Comparison of ENCODE assay signal across 28 cellular contexts in the genomic region with DNA sequence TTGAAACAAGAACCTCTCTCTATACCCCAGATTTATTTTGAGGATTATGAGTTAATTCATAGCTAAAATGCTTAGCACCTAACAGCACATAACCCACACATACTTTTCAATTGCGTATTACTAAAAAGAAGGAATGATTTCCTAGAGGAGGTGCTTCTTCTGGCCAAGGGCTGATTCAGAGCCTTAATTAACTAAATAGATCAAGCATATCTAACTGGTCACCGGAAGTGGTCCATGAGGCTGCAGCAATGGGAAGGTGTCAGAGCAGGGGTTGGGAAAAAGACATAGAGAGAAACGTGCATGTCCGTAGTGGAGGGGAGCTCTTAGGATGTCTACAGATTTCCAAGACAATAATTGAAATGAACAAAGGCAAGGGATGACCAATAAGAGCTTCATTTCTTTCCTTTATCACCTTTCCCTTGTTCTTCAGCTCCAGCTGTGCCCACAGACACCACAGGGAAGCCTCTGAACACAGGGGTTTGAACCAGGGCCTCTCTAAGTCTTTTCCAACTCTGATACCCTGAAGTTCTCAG. TPM values are rescaled to one million over a fixed set of nuclear protein-coding genes. Genes with fewer than 3 reads are reported as not detected.
DNase-seq lines count a peak whose midpoint lies in the region; ATAC-seq, FAIRE-seq and TF ChIP-seq lines count a peak whose summit lies in the region.
"Had no signal": no experiment of that assay in that cellular context is flagged by ENCODE, and none has a peak within 500 bp of the region (broad histone marks: within the 10 kb centered on the region; RNA-seq: fewer than 3 reads in every experiment).

No MANE protein-coding gene starts in this region.

- FAIRE-seq in kidney (lab: Jason Lieb, UNC) = no peak
- FAIRE-seq: A204.1, astrocyte, K562 had no signal

- H3K27ac ChIP-seq in breast epithelium (peak overlapping the region; percentile 16 to 68), mammary epithelial cell (ENCODE audit: insufficient read depth, low read depth, low read length) (no peak overlapping the region), kidney (ENCODE audit: low read depth in 2 of 2, low read length in 2 of 2) (peak overlapping the region; percentile 90 to 96), neuronal stem cell (replicated peaks; ENCODE audit: low read length) (no peak overlapping the region)
- H3K27ac ChIP-seq: skin epidermis, testis had no signal

- peak overlapping the region in 1 of 3 donors; percentile 5 for H3K4me3 ChIP-seq in breast epithelium
- no peak overlapping the region for H3K4me3 ChIP-seq in mammary epithelial cell (replicated peaks in 1 of 3; ENCODE audit: insufficient read depth in 1 of 3, low read depth in 2 of 3, low read length in 3 of 3)
- peak overlapping the region; percentile 81 to 82 for H3K4me3 ChIP-seq in kidney (ENCODE audit: low read length in 2 of 2)
- H3K4me3 ChIP-seq in neuronal stem cell (ENCODE audit: low read length in 2 of 2) = peak overlapping the region in 1 of 2 donors; percentile 8
- H3K4me3 ChIP-seq: K562, skin epidermis, testis had no signal

- no peak overlapping the region for H3K18ac ChIP-seq in neuronal stem cell (ENCODE audit: low read length)

- no peaks in the 10 kb centered on the region for H3K27me3 ChIP-seq in breast epithelium
- H3K27me3 ChIP-seq in mammary epithelial cell (ENCODE audit: insufficient read depth, low read length) = no peaks in the 10 kb centered on the region
- no peaks in the 10 kb centered on the region for H3K27me3 ChIP-seq in neuronal stem cell (ENCODE audit: control insufficient read depth in 3 of 3, insufficient read depth in 3 of 3, low read depth in 1 of 3, low read length in 3 of 3)
- H3K27me3 ChIP-seq: testis had no signal

- no peaks in the 10 kb centered on the region for H3K79me2 ChIP-seq in mammary epithelial cell (ENCODE audit: insufficient read depth, low read length)

- H3K4me2 ChIP-seq in mammary epithelial cell (ENCODE audit: insufficient read depth, low read depth, low read length) (no peak overlapping the region), neuronal stem cell (ENCODE audit: insufficient read depth, low read length, poor library complexity, severe bottlenecking) (no peak overlapping the region)

- no peaks in the 10 kb centered on the region for H3K79me1 ChIP-seq in neuronal stem cell (ENCODE audit: low read depth, low read length)

- H3K9me3 ChIP-seq in breast epithelium = no peaks in the 10 kb centered on the region
- no peaks in the 10 kb centered on the region for H3K9me3 ChIP-seq in mammary epithelial cell (replicated peaks; ENCODE audit: insufficient read depth, low read length)
- no peaks in the 10 kb centered on the region for H3K9me3 ChIP-seq in kidney (ENCODE audit: control insufficient read depth in 1 of 2, low read length in 2 of 2)
- peaks cover 0 to 5% of the 10 kb centered on the region in 2 donors for H3K9me3 ChIP-seq in neuronal stem cell (replicated peaks in 1 of 2; ENCODE audit: control insufficient read depth in 2 of 2, insufficient read depth in 1 of 2, low read depth in 1 of 2, low read length in 2 of 2)
- H3K9me3 ChIP-seq: testis had no signal

- H3K36me3 ChIP-seq in breast epithelium (no peaks in the 10 kb centered on the region), mammary epithelial cell (ENCODE audit: insufficient read depth, low read length) (no peaks in the 10 kb centered on the region), kidney (ENCODE audit: control insufficient read depth in 1 of 2, insufficient read depth in 2 of 2, low read length in 2 of 2) (peaks cover 0 to under 1% of the 10 kb centered on the region in 2 donors), neuronal stem cell (replicated peaks in 1 of 2; ENCODE audit: control insufficient read depth in 2 of 2, insufficient read depth in 2 of 2, low read length in 2 of 2) (no peaks in the 10 kb centered on the region)

- no peak overlapping the region for H2BK5ac ChIP-seq in neuronal stem cell (ENCODE audit: low read length)

- dilution Hi-C loops in mammary epithelial cell (cut with HindIII; ENCODE audit: low sequenced_read_pairs) = no loop called here

- no peak overlapping the region for H3K23ac ChIP-seq in neuronal stem cell (ENCODE audit: low read depth, low read length, poor library complexity)

- no peak overlapping the region for H3K14ac ChIP-seq in neuronal stem cell (ENCODE audit: low read length)

- H2BK15ac ChIP-seq in neuronal stem cell (ENCODE audit: low read length) = no peak overlapping the region

- WGBS in mammary epithelial cell (ENCODE audit: low coverage, missing lambda C conversion rate) = 100% methylated on average over 4 of the region's 4 CpGs
- no CpG with 5 or more reads among the region's 4 CpGs for WGBS in neuronal stem cell (ENCODE audit: extremely low coverage in 2 of 2, insufficient read length in 2 of 2, insufficient replicate concordance in 1 of 2), 2 donors

- CTCF ChIA-PET in mammary epithelial cell (lab: Charles Lee; ENCODE audit: low non-redundant PET) = no interaction called here

- H4K91ac ChIP-seq in neuronal stem cell (ENCODE audit: low read depth, low read length, poor library complexity) = no peak overlapping the region

- TF ChIP-seq CTCF in breast epithelium (IDR thresholded peaks at IDR 0.05) (no peak), mammary epithelial cell (conservative IDR thresholded peaks at IDR 0.05 in 1 of 2, IDR thresholded peaks at IDR 0.05 in 1 of 2; ENCODE audit: extremely low read depth in 1 of 2, insufficient read depth in 1 of 2, low read depth in 1 of 2, low read length in 2 of 2) (no peak), kidney (IDR thresholded peaks at IDR 0.05; ENCODE audit: borderline replicate concordance, extremely low read depth, insufficient read depth) (no peak)

- H3K4me1 ChIP-seq in breast epithelium (peaks cover 0 to 4% of the 10 kb centered on the region in 2 donors), mammary epithelial cell (ENCODE audit: insufficient read depth, low read length) (peaks cover 10% of the 10 kb centered on the region), kidney (ENCODE audit: control insufficient read depth in 1 of 2, insufficient read depth in 1 of 2, low read depth in 1 of 2, low read length in 2 of 2) (peaks cover 21 to 24% of the 10 kb centered on the region in 2 donors), neuronal stem cell (ENCODE audit: control insufficient read depth in 2 of 2, insufficient read depth in 1 of 2, low read depth in 1 of 2, low read length in 2 of 2) (peaks cover 5 to 42% of the 10 kb centered on the region in 2 donors)

- H2AFZ ChIP-seq in mammary epithelial cell (ENCODE audit: low read depth, low read length) = no peak overlapping the region
- peak overlapping the region; percentile 82 for H2AFZ ChIP-seq in neuronal stem cell (ENCODE audit: low read length)

- ATAC-seq in GM21786 (IDR thresholded peaks at IDR 0.05; ENCODE audit: unreplicated experiment) = no peak
- no peak for ATAC-seq in GM21576 (IDR thresholded peaks at IDR 0.05; ENCODE audit: unreplicated experiment)
- ATAC-seq: esophagus mucosa; HCT116; K562; naive thymus-derived CD8-positive, alpha-beta T cell; stimulated activated memory B cell treated with anti-CD40 and anti-IgM and Interleukin-4, amounts not matched to agents 10 μg/mL and 1 μg/mL and 100 μg/mL, for 72 hours had no signal

- H2BK12ac ChIP-seq in neuronal stem cell (ENCODE audit: low read length) = no peak overlapping the region

- BruUV-seq in mammary epithelial cell (replicated peaks; lab: Mats Ljungman, UMichigan) = no TSS peak

- no peak overlapping the region for H3K4ac ChIP-seq in neuronal stem cell (ENCODE audit: low read length)

- no peaks in the 10 kb centered on the region for H4K20me1 ChIP-seq in mammary epithelial cell (ENCODE audit: insufficient read depth, low read length)

- intact Hi-C loops in breast epithelium (cut with DNase I; ENCODE audit: low total_unique reads) (no loop called here), mammary epithelial cell (cut with micrococcal nuclease) (no loop called here), kidney (cut with DNase I) (no loop called here)

- in situ Hi-C loops in mammary epithelial cell (cut with MboI; ENCODE audit: low sequenced_read_pairs in 2 of 2) = no loop called here

- no peak overlapping the region for H2AK5ac ChIP-seq in neuronal stem cell (ENCODE audit: low read depth, low read length)

- H2BK120ac ChIP-seq in neuronal stem cell (ENCODE audit: low read depth, low read length) = no peak overlapping the region

- no peak for TF ChIP-seq POLR2A in breast epithelium (IDR thresholded peaks at IDR 0.05)

- H4K8ac ChIP-seq in neuronal stem cell (ENCODE audit: low read depth, low read length) = no peak overlapping the region

- DNase-seq in breast epithelium (ENCODE audit: low spot score in 2 of 2) (no peak), mammary epithelial cell (no peak), kidney (no peak), neuronal stem cell (ENCODE audit: low spot score) (no peak), DMS 273 treated with DMSO at 0.1 percent for 48 hours (lab: John Stamatoyannopoulos, UW) (no peak), NCI-H2081 (lab: John Stamatoyannopoulos, UW) (no peak)
- DNase-seq: activated CD4-positive, alpha-beta memory T cell treated with anti-CD3 and anti-CD28 coated beads for 36 hours; activated naive CD8-positive, alpha-beta T cell treated with anti-CD3 and anti-CD28 coated beads for 36 hours; cerebellar nuclear complex; effector CD8-positive, alpha-beta T cell; mesendoderm; MM.1S; naive thymus-derived CD8-positive, alpha-beta T cell; NCI-H1436 treated with DMSO at 0.1 percent for 48 hours; NCI-H2171 treated with DMSO at 0.1 percent for 48 hours; NCI-H524 treated with DMSO at 0.1 percent for 48 hours; T1000; testis had no signal

- H3K9ac ChIP-seq in mammary epithelial cell (ENCODE audit: insufficient read depth, low read length) (no peak overlapping the region), kidney (ENCODE audit: low read length in 2 of 2) (peak overlapping the region; percentile 56 to 93), neuronal stem cell (ENCODE audit: low read depth, low read length, poor library complexity) (no peak overlapping the region)

RNA-seq across cellular contexts. Expression of a gene that starts 0.5 kb away (rescaled TPM):
- total RNA-seq in breast epithelium = 10 to 100 TPM in 1 of 3 donors, 1 to 10 TPM in 1, not detected in 1; 5.1 to 25.9 TPM
- total RNA-seq in mammary epithelial cell = under 1 TPM in 1 of 2 donors, not detected in 1; 0.50 TPM
- polyA plus RNA-seq in mammary epithelial cell = not detected
- not detected for polyA minus RNA-seq in mammary epithelial cell
- total RNA-seq in kidney = 72.0 TPM
- 251 TPM for polyA plus RNA-seq in kidney (ENCODE audit: insufficient read depth, low read depth, low replicate concordance)
- polyA plus RNA-seq in neuronal stem cell (2013, experiment 1 of 2) = 0.07 TPM
- polyA plus RNA-seq in neuronal stem cell (2013, experiment 2 of 2) = 0.03 TPM
- total RNA-seq: esophagus mucosa, G401 had no signal
- polyA plus RNA-seq: naive thymus-derived CD8-positive, alpha-beta T cell had no signal

Comparison
In these comparisons a context has a peak if more than half of its experiments do, and no peak if none do; other contexts are left out.
1. H3K27ac ChIP-seq: peak in breast epithelium (2 of 2) and kidney (2 of 2); none in mammary epithelial cell (single experiment) and neuronal stem cell (single experiment).
2. H3K4me3 ChIP-seq: peak in kidney (2 of 2); none in mammary epithelial cell (0 of 3).
3. H3K9ac ChIP-seq: peak in kidney (2 of 2); none in mammary epithelial cell (single experiment) and neuronal stem cell (single experiment).